Comparison of ENCODE assay signal across 21 cellular contexts in genomic region chr18:41842886-41843285, GRCh38.
"Had no signal": no experiment of that assay in that cellular context is flagged by ENCODE, and none has a peak within 500 bp of the region (broad histone marks: within the 10 kb centered on the region; RNA-seq: fewer than 3 reads in every experiment).

No MANE protein-coding gene starts in this region.

- H3K27ac Mint-ChIP-seq: activated CD4-positive, alpha-beta memory T cell treated with anti-CD3 and anti-CD28 coated beads, Interleukin-2, amount 10 ng/mL, durations not matched to agents 7 days and 5 days; activated CD4-positive, alpha-beta T cell treated with anti-CD3 and anti-CD28 coated beads for 36 hours; activated naive CD8-positive, alpha-beta T cell treated with anti-CD3 and anti-CD28 coated beads, Interleukin-2, amount 10 ng/mL, durations not matched to agents 7 days and 5 days; memory B cell; natural killer cell treated with Interleukin-12 subunit alpha and Interleukin-12 subunit beta and Interleukin-15 and Interleukin-18, amount 100 ng/mL, for 72 hours; T-cell; type B pancreatic cell had no signal

- H3K9me3 ChIP-seq: ascending aorta, heart left ventricle, left lung, psoas muscle, suprapubic skin had no signal

- H3K4me1 ChIP-seq: ascending aorta, heart left ventricle, left lung, psoas muscle, suprapubic skin had no signal

- ATAC-seq: activated CD4-positive, alpha-beta T cell treated with anti-CD3 and anti-CD28 coated beads for 36 hours; heart left ventricle; left lung; natural killer cell treated with Interleukin-12 subunit alpha and Interleukin-12 subunit beta and Interleukin-15 and Interleukin-18, amount 100 ng/mL, for 72 hours; psoas muscle; sciatic nerve; stimulated activated naive CD8-positive, alpha-beta T cell treated with anti-CD3 and anti-CD28 coated beads, Interleukin-15, Interleukin-2, amounts not matched to agents 100 U/mL and 50 U/mL, for 24 hours; T-cell had no signal

- H3K4me3 ChIP-seq: ascending aorta, coronary artery, heart left ventricle, left lung, psoas muscle, suprapubic skin had no signal

- H3K4me3 Mint-ChIP-seq: activated CD4-positive, alpha-beta memory T cell treated with anti-CD3 and anti-CD28 coated beads, Interleukin-2, amount 10 ng/mL, durations not matched to agents 7 days and 5 days; activated CD4-positive, alpha-beta T cell treated with anti-CD3 and anti-CD28 coated beads for 36 hours; activated naive CD8-positive, alpha-beta T cell treated with anti-CD3 and anti-CD28 coated beads, Interleukin-2, amount 10 ng/mL, durations not matched to agents 7 days and 5 days; memory B cell; natural killer cell treated with Interleukin-12 subunit alpha and Interleukin-12 subunit beta and Interleukin-15 and Interleukin-18, amount 100 ng/mL, for 72 hours; T-cell; type B pancreatic cell had no signal

- H3K36me3 ChIP-seq: ascending aorta, heart left ventricle, left lung, suprapubic skin, WERI-Rb-1 had no signal

- H3K27me3 ChIP-seq: ascending aorta, heart left ventricle, left lung, suprapubic skin had no signal

- H3K4me1 Mint-ChIP-seq: activated CD4-positive, alpha-beta memory T cell treated with anti-CD3 and anti-CD28 coated beads, Interleukin-2, amount 10 ng/mL, durations not matched to agents 7 days and 5 days; activated CD4-positive, alpha-beta T cell treated with anti-CD3 and anti-CD28 coated beads for 36 hours; activated naive CD8-positive, alpha-beta T cell treated with anti-CD3 and anti-CD28 coated beads, Interleukin-2, amount 10 ng/mL, durations not matched to agents 7 days and 5 days; memory B cell; T-cell had no signal

- DNase-seq: activated CD4-positive, alpha-beta memory T cell treated with anti-CD3 and anti-CD28 coated beads, Interleukin-2, amount 10 ng/mL, durations not matched to agents 7 days and 5 days; activated CD4-positive, alpha-beta T cell treated with anti-CD3 and anti-CD28 coated beads for 36 hours; activated CD8-positive, alpha-beta memory T cell treated with anti-CD3 and anti-CD28 coated beads, Interleukin-2, amount 50 U/mL, for 4 hours; activated naive CD8-positive, alpha-beta T cell treated with anti-CD3 and anti-CD28 coated beads, Interleukin-2, amount 10 ng/mL, durations not matched to agents 7 days and 5 days; caudate nucleus; effector CD4-positive, alpha-beta T cell; foreskin melanocyte; heart left ventricle; left lung; psoas muscle; stimulated activated CD4-positive, alpha-beta T cell treated with anti-CD3 and anti-CD28 coated beads, Interleukin-12 subunit alpha, Interleukin-12 subunit beta, amount 100 ng/mL, for 4 hours; stimulated activated naive CD8-positive, alpha-beta T cell treated with anti-CD3 and anti-CD28 coated beads, Interleukin-15, Interleukin-2, amounts not matched to agents 100 U/mL and 50 U/mL, for 24 hours; T-cell; WERI-Rb-1 had no signal

- H3K27me3 Mint-ChIP-seq: natural killer cell treated with Interleukin-12 subunit alpha and Interleukin-12 subunit beta and Interleukin-15 and Interleukin-18, amount 100 ng/mL, for 72 hours had no signal

- H3K9me3 Mint-ChIP-seq: activated CD4-positive, alpha-beta memory T cell treated with anti-CD3 and anti-CD28 coated beads, Interleukin-2, amount 10 ng/mL, durations not matched to agents 7 days and 5 days; activated naive CD8-positive, alpha-beta T cell treated with anti-CD3 and anti-CD28 coated beads, Interleukin-2, amount 10 ng/mL, durations not matched to agents 7 days and 5 days; memory B cell; T-cell; type B pancreatic cell had no signal

- H3K27ac ChIP-seq: ascending aorta, coronary artery, heart left ventricle, left lung, psoas muscle, suprapubic skin, WERI-Rb-1 had no signal

- H3K36me3 Mint-ChIP-seq: activated naive CD8-positive, alpha-beta T cell treated with anti-CD3 and anti-CD28 coated beads, Interleukin-2, amount 10 ng/mL, durations not matched to agents 7 days and 5 days; memory B cell; natural killer cell treated with Interleukin-12 subunit alpha and Interleukin-12 subunit beta and Interleukin-15 and Interleukin-18, amount 100 ng/mL, for 72 hours; T-cell; type B pancreatic cell had no signal
